In the genomic region with DNA sequence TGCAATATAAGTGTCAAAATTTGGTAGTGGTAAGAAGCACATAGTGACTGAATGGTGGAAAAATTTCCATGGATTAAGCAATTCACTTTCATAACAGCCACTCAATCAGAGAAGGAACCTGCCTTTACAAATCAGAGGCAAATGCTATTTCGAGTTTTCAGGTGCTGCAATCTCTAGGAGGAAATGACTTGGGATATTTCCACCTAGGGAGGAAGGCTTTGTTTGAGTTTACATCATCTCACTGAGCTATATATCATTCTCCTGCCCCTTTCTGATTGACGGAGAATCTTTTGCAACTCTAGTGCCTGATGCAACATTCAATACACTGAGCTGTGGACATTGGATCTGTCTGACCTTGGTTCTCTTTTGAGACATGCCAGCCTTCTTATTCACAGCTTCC, we compare ENCODE assay signal across 20 cellular contexts. TPM values are rescaled to one million over a fixed set of nuclear protein-coding genes. Genes with fewer than 3 reads are reported as not detected.
A peak's percentile ranks its signal among the peaks of the same experiment; 100 is the strongest.
DNase-seq lines count a peak whose midpoint lies in the region; ATAC-seq and TF ChIP-seq lines count a peak whose summit lies in the region.
"Had no signal": no experiment of that assay in that cellular context is flagged by ENCODE, and none has a peak within 500 bp of the region (broad histone marks: within the 10 kb centered on the region; RNA-seq: fewer than 3 reads in every experiment).

No MANE protein-coding gene starts in this region.

- POLR2A ChIA-PET in HCT116 (lab: Charles Lee) = no interaction called here

- RAD21 ChIA-PET in HCT116 (lab: Charles Lee; ENCODE audit: low non-redundant PET in 1 of 2, low total read pairs in 2 of 2, uncharacterized antibody in 2 of 2, unreplicated experiment in 2 of 2) = no interaction called here

- no peak for ATAC-seq in HCT116
- ATAC-seq in RWPE2 (ENCODE audit: low read depth) = peak; percentile 35
- peak; percentile 24 for ATAC-seq in esophagus mucosa
- ATAC-seq: stimulated activated naive CD8-positive, alpha-beta T cell treated with anti-CD3 and anti-CD28 coated beads, Interleukin-15, amount 100 ng/mL, for 72 hours; T-cell had no signal

- H3K4me2 ChIP-seq in HCT116 (ENCODE audit: low read length) (no peak overlapping the region), osteoblast (ENCODE audit: insufficient read depth, low read length) (peak overlapping the region; percentile 34)
- H3K4me2 ChIP-seq: BLaER1 treated with 17β-estradiol and CSF1 and Interleukin-3, amounts not matched to agents 10 nM and 100 nM had no signal

- WGBS in endodermal cell (ENCODE audit: insufficient coverage in 1 of 2, insufficient read length in 1 of 2), 2 experiments = 88% methylated on average over 2 of the region's 2 CpGs; no CpG with 5 or more reads in 1 of the 2 experiments

- H4K20me1 ChIP-seq in HCT116 (ENCODE audit: insufficient read depth) (no peaks in the 10 kb centered on the region), osteoblast (ENCODE audit: insufficient read depth, low read length) (no peaks in the 10 kb centered on the region)
- H4K20me1 ChIP-seq: BLaER1 treated with 17β-estradiol and CSF1 and Interleukin-3, amounts not matched to agents 10 nM and 100 nM had no signal

- H3K9me3 ChIP-seq in HCT116 (ENCODE audit: control insufficient read depth in 1 of 2, insufficient read depth in 1 of 2, low read depth in 1 of 2, low read length in 2 of 2) = no peaks in the 10 kb centered on the region
- H3K9me3 ChIP-seq in RWPE2 (ENCODE audit: severe bottlenecking) = no peaks in the 10 kb centered on the region
- H3K9me3 ChIP-seq in osteoblast (ENCODE audit: low read depth, low read length) = no peaks in the 10 kb centered on the region
- H3K9me3 ChIP-seq in endodermal cell (ENCODE audit: control insufficient read depth, low read length) = no peaks in the 10 kb centered on the region
- H3K9me3 ChIP-seq: pancreas had no signal

- H3K79me2 ChIP-seq in HCT116 (ENCODE audit: insufficient read depth, low read length) (no peaks in the 10 kb centered on the region), osteoblast (ENCODE audit: insufficient read depth, low read length) (no peaks in the 10 kb centered on the region)

- H3K4me1 ChIP-seq in HCT116 (ENCODE audit: control insufficient read depth in 1 of 2, insufficient read depth in 2 of 2, low read length in 2 of 2) = peaks cover 11 to 16% of the 10 kb centered on the region in 2 experiments
- peaks cover 47% of the 10 kb centered on the region for H3K4me1 ChIP-seq in RWPE2 (ENCODE audit: insufficient read depth, poor library complexity, severe bottlenecking)
- peaks cover 31% of the 10 kb centered on the region for H3K4me1 ChIP-seq in osteoblast (ENCODE audit: insufficient read depth, low read length)
- H3K4me1 ChIP-seq in endodermal cell (ENCODE audit: control insufficient read depth, insufficient read depth, low read length) = no peaks in the 10 kb centered on the region
- H3K4me1 ChIP-seq: BLaER1 treated with 17β-estradiol and CSF1 and Interleukin-3, amounts not matched to agents 10 nM and 100 nM had no signal

- no peak for TF ChIP-seq POLR2A in HCT116 (IDR thresholded peaks at IDR 0.05; ENCODE audit: borderline replicate concordance, extremely low read depth, insufficient read depth, insufficient read length)

- H3K36me3 ChIP-seq in HCT116 (ENCODE audit: control insufficient read depth in 1 of 2, insufficient read depth in 2 of 2, low read length in 2 of 2) (no peaks in the 10 kb centered on the region), RWPE2 (ENCODE audit: low read depth) (no peaks in the 10 kb centered on the region), osteoblast (ENCODE audit: insufficient read depth, low read length) (no peaks in the 10 kb centered on the region), endodermal cell (ENCODE audit: control insufficient read depth, insufficient read depth, low read length) (no peaks in the 10 kb centered on the region)
- H3K36me3 ChIP-seq: BLaER1 treated with 17β-estradiol and CSF1 and Interleukin-3, amounts not matched to agents 10 nM and 100 nM; pancreas had no signal

- BruUV-seq in HCT116 (replicated peaks; lab: Mats Ljungman, UMichigan) = no TSS peak

- no peaks in the 10 kb centered on the region for H3K9me2 ChIP-seq in HCT116 (ENCODE audit: insufficient read depth)

- H3K4me1 Mint-ChIP-seq in activated naive CD8-positive, alpha-beta T cell treated with anti-CD3 and anti-CD28 coated beads for 36 hours = no peaks in the 10 kb centered on the region
- no peaks in the 10 kb centered on the region for H3K4me1 Mint-ChIP-seq in endodermal cell
- H3K4me1 Mint-ChIP-seq: activated B cell treated with CpG ODN at 0.5 μM for 24 hours; IgD-negative memory B cell; stimulated activated naive CD8-positive, alpha-beta T cell treated with anti-CD3 and anti-CD28 coated beads, Interleukin-15, amount 100 ng/mL, for 72 hours; T-cell had no signal

- H3K27ac Mint-ChIP-seq in activated naive CD8-positive, alpha-beta T cell treated with anti-CD3 and anti-CD28 coated beads for 36 hours = no peak overlapping the region
- H3K27ac Mint-ChIP-seq in endodermal cell = no peak overlapping the region
- H3K27ac Mint-ChIP-seq: activated B cell treated with CpG ODN at 0.5 μM for 24 hours; IgD-negative memory B cell; stimulated activated naive CD8-positive, alpha-beta T cell treated with anti-CD3 and anti-CD28 coated beads, Interleukin-15, amount 100 ng/mL, for 72 hours; T-cell had no signal

- H3K27me3 ChIP-seq in HCT116 (ENCODE audit: insufficient read depth, low read length) = no peaks in the 10 kb centered on the region
- H3K27me3 ChIP-seq in RWPE2 (ENCODE audit: insufficient read depth, poor library complexity, severe bottlenecking) = no peaks in the 10 kb centered on the region
- H3K27me3 ChIP-seq in osteoblast (ENCODE audit: insufficient read depth, low read length) = no peaks in the 10 kb centered on the region
- H3K27me3 ChIP-seq in endodermal cell (ENCODE audit: control insufficient read depth, insufficient read depth, low read length, poor library complexity, severe bottlenecking) = no peaks in the 10 kb centered on the region
- H3K27me3 ChIP-seq: BLaER1 treated with 17β-estradiol and CSF1 and Interleukin-3, amounts not matched to agents 10 nM and 100 nM; pancreas had no signal

- H2AFZ ChIP-seq in HCT116 (ENCODE audit: low read depth, low read length, poor library complexity, severe bottlenecking) (no peak overlapping the region), osteoblast (ENCODE audit: low read length) (no peak overlapping the region)

- TF ChIP-seq CTCF in HCT116 (IDR thresholded peaks at IDR 0.05 in 2 of 3, conservative IDR thresholded peaks at IDR 0.05 in 1 of 3; ENCODE audit: borderline replicate concordance in 1 of 3, insufficient read depth in 1 of 3, low read depth in 2 of 3, low read length in 2 of 3) (no peak), RWPE2 (IDR thresholded peaks at IDR 0.05; ENCODE audit: poor library complexity, severe bottlenecking) (no peak), osteoblast (IDR thresholded peaks at IDR 0.05; ENCODE audit: extremely low read depth, low read depth, low read length) (no peak), endodermal cell (conservative IDR thresholded peaks at IDR 0.05) (no peak)

- DNase-seq in HCT116 (ENCODE audit: low read depth, low spot score) = no peak
- DNase-seq in RWPE2 (ENCODE audit: low spot score) = no peak
- DNase-seq in osteoblast (ENCODE audit: insufficient read length, low spot score, missing footprints) = peak; percentile 69
- DNase-seq in activated naive CD8-positive, alpha-beta T cell treated with anti-CD3 and anti-CD28 coated beads for 36 hours = no peak
- DNase-seq in endodermal cell = no peak
- no peak for DNase-seq in NCI-H146 (lab: John Stamatoyannopoulos, UW)
- no peak for DNase-seq in DMS114 treated with DMSO at 0.1 percent for 48 hours (lab: John Stamatoyannopoulos, UW; ENCODE audit: unreplicated experiment)
- DNase-seq: activated B cell treated with CpG ODN at 0.5 μM for 24 hours; activated effector memory CD4-positive, alpha-beta T cell treated with Interleukin-2 at 50 U/mL for 16 hours; DMS153; GOT3; NCI-H1105; NCI-H446 treated with DMSO at 0.1 percent for 48 hours; pancreas; stimulated activated naive CD8-positive, alpha-beta T cell treated with anti-CD3 and anti-CD28 coated beads, Interleukin-15, amount 100 ng/mL, for 72 hours; T-cell had no signal

- H3K36me3 Mint-ChIP-seq in activated naive CD8-positive, alpha-beta T cell treated with anti-CD3 and anti-CD28 coated beads for 36 hours = no peaks in the 10 kb centered on the region
- H3K36me3 Mint-ChIP-seq in endodermal cell (ENCODE audit: low read depth) = no peaks in the 10 kb centered on the region
- H3K36me3 Mint-ChIP-seq: IgD-negative memory B cell had no signal

- intact Hi-C loops in HCT116 (cut with micrococcal nuclease) = no loop called here

- H3K27ac ChIP-seq in HCT116 (ENCODE audit: low read depth, low read length) = no peak overlapping the region
- peak overlapping the region; percentile 98 for H3K27ac ChIP-seq in RWPE2 (ENCODE audit: poor library complexity, severe bottlenecking)
- H3K27ac ChIP-seq in osteoblast (ENCODE audit: low read depth, low read length) = peak overlapping the region; percentile 33
- H3K27ac ChIP-seq in endodermal cell (ENCODE audit: low read depth, low read length) = no peak overlapping the region
- H3K27ac ChIP-seq: BLaER1 treated with 17β-estradiol and CSF1 and Interleukin-3, amounts not matched to agents 10 nM and 100 nM; pancreas had no signal

- CTCF ChIA-PET in HCT116 (lab: Charles Lee) = no interaction called here

- H3K9me3 Mint-ChIP-seq in activated naive CD8-positive, alpha-beta T cell treated with anti-CD3 and anti-CD28 coated beads for 36 hours = peaks cover 14% of the 10 kb centered on the region
- peaks cover 13% of the 10 kb centered on the region for H3K9me3 Mint-ChIP-seq in endodermal cell

- no peak overlapping the region for H3K4me3 Mint-ChIP-seq in activated naive CD8-positive, alpha-beta T cell treated with anti-CD3 and anti-CD28 coated beads for 36 hours
- no peak overlapping the region for H3K4me3 Mint-ChIP-seq in endodermal cell
- H3K4me3 Mint-ChIP-seq: activated B cell treated with CpG ODN at 0.5 μM for 24 hours; IgD-negative memory B cell; stimulated activated naive CD8-positive, alpha-beta T cell treated with anti-CD3 and anti-CD28 coated beads, Interleukin-15, amount 100 ng/mL, for 72 hours; T-cell had no signal

- peaks cover 11% of the 10 kb centered on the region for H3K27me3 Mint-ChIP-seq in activated naive CD8-positive, alpha-beta T cell treated with anti-CD3 and anti-CD28 coated beads for 36 hours
- no peaks in the 10 kb centered on the region for H3K27me3 Mint-ChIP-seq in endodermal cell (ENCODE audit: insufficient read depth)

- H3K9ac ChIP-seq in HCT116 (ENCODE audit: low read length) = no peak overlapping the region
- H3K9ac ChIP-seq in endodermal cell (ENCODE audit: extremely low read depth, low read length, poor library complexity, severe bottlenecking) = no peak overlapping the region
- H3K9ac ChIP-seq: BLaER1 treated with 17β-estradiol and CSF1 and Interleukin-3, amounts not matched to agents 10 nM and 100 nM had no signal

- no peak overlapping the region for H3K4me3 ChIP-seq in HCT116 (replicated peaks in 1 of 2; ENCODE audit: low read depth in 1 of 2, low read length in 2 of 2)
- H3K4me3 ChIP-seq in RWPE2 (ENCODE audit: severe bottlenecking) = no peak overlapping the region
- H3K4me3 ChIP-seq in osteoblast (ENCODE audit: insufficient read depth, low read length) = no peak overlapping the region
- no peak overlapping the region for H3K4me3 ChIP-seq in endodermal cell (ENCODE audit: low read length)
- H3K4me3 ChIP-seq: BLaER1 treated with 17β-estradiol and CSF1 and Interleukin-3, amounts not matched to agents 10 nM and 100 nM; pancreas had no signal

- no peak for TF ChIP-seq RAD21 in HCT116 (IDR thresholded peaks at IDR 0.05; ENCODE audit: low read depth)

RNA-seq across cellular contexts. Expression of a gene that starts 26.3 kb away (rescaled TPM):
- total RNA-seq in HCT116 (2021; ENCODE audit: unreplicated experiment) = not detected
- polyA plus RNA-seq in HCT116 (2012) = 0.06 and 0.13 TPM in 2 replicates
- total RNA-seq in esophagus mucosa = not detected
- under 0.01 TPM in 1 of 2 replicates, not detected in the other for total RNA-seq in osteoblast
- not detected for total RNA-seq in activated naive CD8-positive, alpha-beta T cell treated with anti-CD3 and anti-CD28 coated beads for 36 hours
- total RNA-seq in endodermal cell = 1 to 10 TPM in 1 of 2 donors, under 1 TPM in 1; 0.57 to 1.7 TPM
- 0.89 TPM for polyA plus RNA-seq in endodermal cell (2013, experiment 1 of 2)
- polyA plus RNA-seq in endodermal cell (2013, experiment 2 of 2) = 0.87 TPM
- total RNA-seq: activated B cell treated with CpG ODN at 0.5 μM for 24 hours, mononuclear cell had no signal

Comparison
In these comparisons a context has a peak if more than half of its experiments do, and no peak if none do; other contexts are left out.
1. H3K27ac ChIP-seq: peak in RWPE2 (single experiment) and osteoblast (single experiment); none in HCT116 (single experiment) and endodermal cell (single experiment).